17 cellular contexts compared by ENCODE assay signal in the genomic region with DNA sequence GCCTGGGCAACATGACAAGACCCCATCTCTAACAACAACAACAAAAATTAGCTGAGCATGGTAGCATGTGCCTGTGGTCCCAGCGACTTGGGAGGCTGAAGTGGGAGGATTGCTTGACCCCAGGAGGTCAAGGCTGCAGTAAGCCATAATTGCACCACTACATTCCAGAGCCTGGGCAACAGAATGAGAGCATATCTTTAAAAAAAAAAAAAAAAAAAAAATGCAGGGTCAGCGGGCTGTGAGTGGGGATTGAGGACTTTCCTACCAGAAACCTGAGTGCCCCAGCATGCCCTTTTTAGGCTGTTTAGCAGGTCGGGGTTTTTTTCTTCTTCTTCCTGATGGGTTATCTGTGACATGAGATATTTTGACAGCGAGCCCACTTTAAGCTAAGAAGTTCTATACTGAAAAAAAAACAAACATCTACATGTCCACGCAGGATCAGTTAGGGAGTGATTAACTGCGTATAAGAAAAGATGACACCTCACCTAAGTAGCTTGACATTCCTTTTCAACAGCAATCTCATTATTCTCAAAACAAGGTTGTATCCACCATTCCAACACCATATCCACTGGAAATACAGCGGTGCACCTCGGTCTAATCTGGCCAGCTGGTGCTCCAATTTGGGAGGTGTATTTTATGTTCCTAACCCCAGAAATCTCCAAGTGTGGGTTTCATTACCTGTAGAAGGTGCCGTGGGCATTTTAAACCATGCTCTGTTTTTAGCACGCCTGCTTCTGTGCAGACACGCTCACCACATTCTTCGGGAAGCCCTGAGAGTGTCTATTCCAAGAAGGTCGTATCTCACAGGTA. TPM values are rescaled to one million over a fixed set of nuclear protein-coding genes. Genes with fewer than 3 reads are reported as not detected.
DNase-seq lines count a peak whose midpoint lies in the region; FAIRE-seq and TF ChIP-seq lines count a peak whose summit lies in the region.
"Had no signal": no experiment of that assay in that cellular context is flagged by ENCODE, and none has a peak within 500 bp of the region (broad histone marks: within the 10 kb centered on the region; RNA-seq: fewer than 3 reads in every experiment).

No MANE protein-coding gene starts in this region.

- H3K9me3 Mint-ChIP-seq in H9 (no peaks in the 10 kb centered on the region), nephron (no peaks in the 10 kb centered on the region)
- H3K9me3 Mint-ChIP-seq: activated naive CD4-positive, alpha-beta T cell treated with anti-CD3 and anti-CD28 coated beads for 36 hours had no signal

- no peak overlapping the region for H3K9ac ChIP-seq in H9 (ENCODE audit: extremely low read depth, insufficient read length, low read length)

- H3K79me2 ChIP-seq in H9 (ENCODE audit: insufficient read depth, low read length), result no peaks in the 10 kb centered on the region

- no peak overlapping the region for H4K8ac ChIP-seq in H9 (replicated peaks; ENCODE audit: insufficient read length, low read depth, low read length)

- H2AK5ac ChIP-seq in H9 (ENCODE audit: insufficient read length, low read length), result no peak overlapping the region

- no peaks in the 10 kb centered on the region for H3K36me3 Mint-ChIP-seq in H9 (ENCODE audit: insufficient read depth in 1 of 3, low read depth in 3 of 3)
- H3K36me3 Mint-ChIP-seq in nephron (ENCODE audit: low read depth), result no peaks in the 10 kb centered on the region

- H2BK120ac ChIP-seq in H9 (ENCODE audit: low read depth, low read length, poor library complexity, severe bottlenecking), result no peak overlapping the region

- no peaks in the 10 kb centered on the region for H3K36me3 ChIP-seq in bronchial epithelial cell (ENCODE audit: control insufficient read depth, insufficient read depth, low read length)

- H2BK5ac ChIP-seq in H9 (ENCODE audit: insufficient read length, low read length), result no peak overlapping the region

- H3K4me2 ChIP-seq in H9 (ENCODE audit: insufficient read depth, insufficient read length, low read length), result no peak overlapping the region

- H3K27me3 ChIP-seq in H9 (ENCODE audit: insufficient read depth, low read length), result no peaks in the 10 kb centered on the region
- H3K27me3 ChIP-seq in bronchial epithelial cell (ENCODE audit: control insufficient read depth, insufficient read depth, low read length), result no peaks in the 10 kb centered on the region

- H3K27ac Mint-ChIP-seq in H9, result peak overlapping the region in 2 of 3 experiments; percentile 36 to 52; a peak in 1 of 7 replicates
- H3K27ac Mint-ChIP-seq in nephron, result peak overlapping the region in 2 of 3 experiments; percentile 44 to 72
- H3K27ac Mint-ChIP-seq: activated naive CD4-positive, alpha-beta T cell treated with anti-CD3 and anti-CD28 coated beads for 36 hours had no signal

- no peak overlapping the region for H3K14ac ChIP-seq in H9 (ENCODE audit: insufficient read depth, low read length)

- no peak overlapping the region for H3T11ph ChIP-seq in H9 (ENCODE audit: low read length)

- no peak for FAIRE-seq in bronchial epithelial cell (lab: Jason Lieb, UNC)
- FAIRE-seq: GM19239 had no signal

- no peaks in the 10 kb centered on the region; the same call in 1 of the 2 replicates for H3K4me1 ChIP-seq in H9 (ENCODE audit: insufficient read depth, low read length)

- no peak overlapping the region for H3K56ac ChIP-seq in H9 (ENCODE audit: insufficient read length, low read depth, low read length)

- TF ChIP-seq CTCF in H9 (conservative IDR thresholded peaks at IDR 0.05), result no peak
- no peak for TF ChIP-seq CTCF in bronchial epithelial cell (IDR thresholded peaks at IDR 0.05; ENCODE audit: insufficient read depth, low read length, severe bottlenecking)
- TF ChIP-seq CTCF in nephron (IDR thresholded peaks at IDR 0.05; ENCODE audit: unreplicated experiment in 3 of 3), result no peak

- DNase-seq in H9, result no peak
- DNase-seq in bronchial epithelial cell (ENCODE audit: low read depth), result peak; percentile 46
- DNase-seq in NCI-H1417 (lab: John Stamatoyannopoulos, UW), result no peak
- no peak for DNase-seq in hypothalamus (lab: John Stamatoyannopoulos, UW)
- no peak for DNase-seq in GM19238 (ENCODE audit: insufficient read length, low spot score)
- DNase-seq: activated CD4-positive, alpha-beta T cell treated with anti-CD3 and anti-CD28 coated beads, Interleukin-2, amount 50 U/mL, for 48 hours; activated naive CD4-positive, alpha-beta T cell treated with anti-CD3 and anti-CD28 coated beads for 36 hours; COR-L47; HCEC 1CT; KG1; midbrain; NCI-H2081 treated with DMSO at 0.1 percent for 48 hours; NCI-H524 treated with DMSO at 0.1 percent for 48 hours; SHP77; T-helper 1 cell had no signal

- H4K91ac ChIP-seq in H9 (ENCODE audit: insufficient read length, low read depth, low read length), result no peak overlapping the region

- H3K4ac ChIP-seq in H9 (ENCODE audit: low read depth, low read length), result no peak overlapping the region

- H3K23me2 ChIP-seq in H9 (ENCODE audit: insufficient read length, low read depth, low read length, poor library complexity, severe bottlenecking), result no peaks in the 10 kb centered on the region

- no peak overlapping the region for H3K4me3 ChIP-seq in bronchial epithelial cell (ENCODE audit: low read depth, low read length)

- WGBS in H9 (ENCODE audit: extremely low coverage, insufficient read length, low lambda C conversion rate), result no CpG with 5 or more reads among the region's 13 CpGs

- no peaks in the 10 kb centered on the region for H3K9me3 ChIP-seq in H9 (ENCODE audit: control insufficient read depth, low read depth, low read length)

- no peak overlapping the region for H3K27ac ChIP-seq in H9 (ENCODE audit: insufficient read length, low read depth, low read length)

- H3K79me1 ChIP-seq in H9 (ENCODE audit: insufficient read depth, low read depth, low read length, poor library complexity, severe bottlenecking), result no peaks in the 10 kb centered on the region

- H3K4me1 Mint-ChIP-seq in H9 (peaks cover 8 to 17% of the 10 kb centered on the region in 2 experiments), nephron (peaks cover 21% of the 10 kb centered on the region)

- no peak overlapping the region for H2AFZ ChIP-seq in H9 (ENCODE audit: low read length)

- H3K4me3 Mint-ChIP-seq in H9, result peak overlapping the region in 1 of 2 experiments; percentile 35; a peak in 1 of 5 replicates
- peak overlapping the region in 2 of 3 experiments; percentile 13 to 16 for H3K4me3 Mint-ChIP-seq in nephron
- H3K4me3 Mint-ChIP-seq: activated naive CD4-positive, alpha-beta T cell treated with anti-CD3 and anti-CD28 coated beads for 36 hours had no signal

- H2BK20ac ChIP-seq in H9 (ENCODE audit: low read depth, low read length, poor library complexity, severe bottlenecking), result no peak overlapping the region

- peaks cover 8% of the 10 kb centered on the region for H3K27me3 Mint-ChIP-seq in H9 (ENCODE audit: low read depth)
- no peaks in the 10 kb centered on the region for H3K27me3 Mint-ChIP-seq in nephron (ENCODE audit: low read depth)

- no peak overlapping the region for H4K5ac ChIP-seq in H9 (ENCODE audit: insufficient read length, low read depth, low read length)

- H2BK12ac ChIP-seq in H9 (ENCODE audit: insufficient read length, low read depth, low read length), result no peak overlapping the region

- H3K18ac ChIP-seq in H9 (ENCODE audit: insufficient read length, low read depth, low read length), result no peak overlapping the region

- no peak overlapping the region for H2BK15ac ChIP-seq in H9 (ENCODE audit: low read depth, low read length)

- no peaks in the 10 kb centered on the region for H4K20me1 ChIP-seq in H9 (ENCODE audit: control insufficient read depth, insufficient read depth, insufficient read length)

- H3K23ac ChIP-seq in H9 (ENCODE audit: insufficient read length, low read depth, low read length), result no peak overlapping the region

RNA-seq across cellular contexts. Expression of a gene that starts 13.8 kb away (rescaled TPM):
- 73.6 and 76.6 TPM in 2 replicates for total RNA-seq in H9 (2021)
- 12.4 and 15.6 TPM in 2 replicates for total RNA-seq in bronchial epithelial cell

RNA-seq across cellular contexts. Expression of a gene that starts 21.2 kb away (rescaled TPM):
- total RNA-seq in H9 (2021) (21.6 and 22.5 TPM in 2 replicates), bronchial epithelial cell (10.6 and 12.9 TPM in 2 replicates)

RNA-seq across cellular contexts. Expression of a gene that starts 58.2 kb away (rescaled TPM):
- total RNA-seq in H9 (2021), result 0.50 and 0.66 TPM in 2 replicates
- 0.26 and 1.8 TPM in 2 replicates for total RNA-seq in bronchial epithelial cell
